In genomic region chr20:46458891-46459750, GRCh38 we compare ENCODE assay signal across 10 cellular contexts. TPM values are rescaled to one million over a fixed set of nuclear protein-coding genes. Genes with fewer than 3 reads are reported as not detected.
DNase-seq lines count a peak whose midpoint lies in the region; TF ChIP-seq lines count a peak whose summit lies in the region.
"Had no signal": no experiment of that assay in that cellular context is flagged by ENCODE, and none has a peak within 500 bp of the region (broad histone marks: within the 10 kb centered on the region; RNA-seq: fewer than 3 reads in every experiment).

No MANE protein-coding gene starts in this region.

- H3K27ac Mint-ChIP-seq in chondrocyte (ENCODE audit: unreplicated experiment) = no peak overlapping the region

- peaks cover 0 to 10% (median 0%) of the 10 kb centered on the region in 4 donors for H3K4me1 ChIP-seq in tibial nerve
- H3K4me1 ChIP-seq: A549 had no signal

- TF ChIP-seq POLR2A in tibial nerve (IDR thresholded peaks at IDR 0.05) = no peak

- peak overlapping the region; percentile 6 to 45 (median 22) for H3K4me3 ChIP-seq in tibial nerve
- H3K4me3 ChIP-seq: A549 had no signal

- no peak for TF ChIP-seq EP300 in tibial nerve (IDR thresholded peaks at IDR 0.05)

- H3K4me3 Mint-ChIP-seq in chondrocyte (ENCODE audit: unreplicated experiment) = peak overlapping the region; percentile 68

- H3K36me3 Mint-ChIP-seq in chondrocyte (ENCODE audit: low read depth) = peaks cover 11% of the 10 kb centered on the region

- peaks cover 5% of the 10 kb centered on the region for H3K4me1 Mint-ChIP-seq in chondrocyte (ENCODE audit: low read depth)

- no peaks in the 10 kb centered on the region for H3K36me3 ChIP-seq in tibial nerve
- H3K36me3 ChIP-seq: spleen had no signal

- H3K9me3 ChIP-seq in tibial nerve = peaks cover 0 to 19% (median 0%) of the 10 kb centered on the region in 4 donors

- TF ChIP-seq CTCF in chondrocyte (IDR thresholded peaks at IDR 0.05) (no peak), tibial nerve (IDR thresholded peaks at IDR 0.05) (no peak), GM13977 (IDR thresholded peaks at IDR 0.05; ENCODE audit: extremely low read depth, insufficient read depth, missing control alignments) (no peak)

- 7 to 9% methylated on average over 31 to 35 of the region's 35 CpGs for WGBS in tibial nerve, 2 donors

- peaks cover 26% of the 10 kb centered on the region for H3K9me3 Mint-ChIP-seq in chondrocyte (ENCODE audit: low read depth)

- peak; percentile 63 for DNase-seq in NCI-H82 (lab: John Stamatoyannopoulos, UW)
- no peak for DNase-seq in NCI-H82 treated with DMSO at 0.1 percent for 48 hours (lab: John Stamatoyannopoulos, UW; ENCODE audit: unreplicated experiment)
- no peak for DNase-seq in chondrocyte (ENCODE audit: low spot score)
- peak; percentile 46 for DNase-seq in medulla oblongata (ENCODE audit: extremely low spot score)
- DNase-seq in tibial nerve (ENCODE audit: low spot score in 2 of 2) = no peak
- DNase-seq in stimulated activated naive CD4-positive, alpha-beta T cell treated with Interleukin-2 at 50 U/mL for 16 hours (lab: John Stamatoyannopoulos, UW) = no peak
- no peak for DNase-seq in GM13977 (ENCODE audit: low spot score)
- DNase-seq in NCI-H524 (lab: John Stamatoyannopoulos, UW) = no peak
- DNase-seq: spleen had no signal

- in situ Hi-C loops in GM13977 (cut with MboI; ENCODE audit: low pct_unique_long_range_greater_than_20kb, low sequenced_read_pairs, unreplicated experiment) = no loop called here

- peaks cover 7% of the 10 kb centered on the region for H3K27me3 Mint-ChIP-seq in chondrocyte (ENCODE audit: low read depth)

- H3K27me3 ChIP-seq in tibial nerve = peaks cover 0 to 17% of the 10 kb centered on the region in 2 donors

- H3K27ac ChIP-seq in tibial nerve = no peak overlapping the region
- H3K27ac ChIP-seq: A549, spleen had no signal

RNA-seq across cellular contexts. Expression of gene ELMO2, which starts 52.7 kb away (rescaled TPM):
- total RNA-seq in chondrocyte (38.8 to 52.9 TPM (median 48.0 TPM) in 3 replicates), tibial nerve (10 to 100 TPM; 56.7 to 78.9 (median 70.5) TPM)

RNA-seq across cellular contexts. Expression of gene ZNF334, which starts 54.2 kb away (rescaled TPM):
- total RNA-seq in chondrocyte (4.7 to 6.6 TPM (median 4.8 TPM) in 3 replicates), tibial nerve (10 to 100 TPM in 1 of 4 donors, 1 to 10 TPM in 3; 5.1 to 14.0 (median 7.0) TPM)

Comparison
In these comparisons a context has a peak if more than half of its experiments do, and no peak if none do; other contexts are left out.
1. DNase-seq: peak in NCI-H82 (single experiment) and medulla oblongata (single experiment); none in NCI-H82 treated with DMSO at 0.1 percent for 48 hours (single experiment), chondrocyte (single experiment), tibial nerve (0 of 2), stimulated activated naive CD4-positive, alpha-beta T cell treated with Interleukin-2 at 50 U/mL for 16 hours (single experiment), GM13977 (single experiment) and NCI-H524 (0 of 2).